1 cellular context compared by ENCODE assay signal in genomic region chr3:97821810-97822775, GRCh38.
TF ChIP-seq lines count a peak whose summit lies in the region.

CRYBG3 (plus strand) TSS chr3:97822011; CDS start chr3:97822207, 196 bp downstream.

TF ChIP-seq in HEK293, 187 proteins besides CTCF, POLR2A, EP300 and RAD21 (continued from another document and continues in another):
- no peak for TF ChIP-seq ZNF639 (tag by site-specific recombination; IDR thresholded peaks at IDR 0.05)
- peak; percentile 63 for TF ChIP-seq ZNF341 (tag by site-specific recombination; IDR thresholded peaks at IDR 0.05; ENCODE audit: low read depth)
- no peak for TF ChIP-seq ZNF580 (tag by site-specific recombination; IDR thresholded peaks at IDR 0.05)
- TF ChIP-seq ZSCAN18 (tag by site-specific recombination; IDR thresholded peaks at IDR 0.05), result no peak
- no peak for TF ChIP-seq ZBTB49 (tag by site-specific recombination; IDR thresholded peaks at IDR 0.05; ENCODE audit: low read depth)
- no peak for TF ChIP-seq ZNF777 (tag by site-specific recombination; IDR thresholded peaks at IDR 0.05; ENCODE audit: borderline replicate concordance)
- TF ChIP-seq MZF1 (tag by site-specific recombination; IDR thresholded peaks at IDR 0.05; ENCODE audit: borderline replicate concordance), result no peak
- 0 out of 2 replicates have a peak, but pooled peaks have one; percentile 5 for TF ChIP-seq PRDM4 (tag by site-specific recombination; IDR thresholded peaks at IDR 0.05)
- no peak for TF ChIP-seq ZNF626 (tag by site-specific recombination; IDR thresholded peaks at IDR 0.05)
- no peak for TF ChIP-seq ZNF48 (tag by site-specific recombination; IDR thresholded peaks at IDR 0.05)
- no peak for TF ChIP-seq ATF2 (tag by site-specific recombination; IDR thresholded peaks at IDR 0.05; ENCODE audit: low read depth)
- TF ChIP-seq ZNF449 (tag by site-specific recombination; IDR thresholded peaks at IDR 0.05), result no peak
- TF ChIP-seq YY2 (tag by site-specific recombination; IDR thresholded peaks at IDR 0.05), result no peak
- TF ChIP-seq SP3 (tag by site-specific recombination; IDR thresholded peaks at IDR 0.05), result no peak
- TF ChIP-seq ZFHX2 (tag by site-specific recombination; conservative IDR thresholded peaks at IDR 0.05), result no peak
- TF ChIP-seq ZNF571 (tag by site-specific recombination; IDR thresholded peaks at IDR 0.05), result no peak
- no peak for TF ChIP-seq ZNF214 (tag by site-specific recombination; IDR thresholded peaks at IDR 0.05; ENCODE audit: borderline replicate concordance)
- TF ChIP-seq ZBTB26 (tag by site-specific recombination; optimal IDR thresholded peaks at IDR 0.05), result peak; percentile 71
- no peak for TF ChIP-seq BCL6B (tag by site-specific recombination; IDR thresholded peaks at IDR 0.05)
- TF ChIP-seq ZNF707 (tag by site-specific recombination; IDR thresholded peaks at IDR 0.05), result no peak
- TF ChIP-seq GLIS2 (tag by site-specific recombination; IDR thresholded peaks at IDR 0.05), result peak; percentile 23; the same call in 1 of the 2 replicates
- no peak for TF ChIP-seq PRDM10 (tag by site-specific recombination; IDR thresholded peaks at IDR 0.05)
- peak; percentile 91 for TF ChIP-seq ZBTB17 (tag by site-specific recombination; IDR thresholded peaks at IDR 0.05)
- TF ChIP-seq ZNF76 (tag by site-specific recombination; IDR thresholded peaks at IDR 0.05; ENCODE audit: borderline replicate concordance, low read depth), result peak; percentile 61; the same call in 1 of the 2 replicates
- no peak for TF ChIP-seq HOXD13 (CRISPR knock-in tag; IDR thresholded peaks at IDR 0.05; ENCODE audit: borderline replicate concordance)
- TF ChIP-seq ZNF280C (tag by site-specific recombination; IDR thresholded peaks at IDR 0.05), result no peak
- TF ChIP-seq ZNF335 (tag by site-specific recombination; conservative IDR thresholded peaks at IDR 0.05), result peak; percentile 88
- no peak for TF ChIP-seq KLF1 (tag by site-specific recombination; IDR thresholded peaks at IDR 0.05)
- no peak for TF ChIP-seq ZNF830 (tag by site-specific recombination; IDR thresholded peaks at IDR 0.05; ENCODE audit: low read depth)
- TF ChIP-seq ZFP37 (tag by site-specific recombination; IDR thresholded peaks at IDR 0.05), result no peak
- TF ChIP-seq ZNF701 (tag by site-specific recombination; IDR thresholded peaks at IDR 0.05), result no peak
- no peak for TF ChIP-seq ZNF274 (IDR thresholded peaks at IDR 0.05; ENCODE audit: low read length)
- TF ChIP-seq ZNF274 (tag by site-specific recombination; IDR thresholded peaks at IDR 0.05; ENCODE audit: borderline replicate concordance), result no peak
- peak; percentile 33; the same call in 1 of the 2 replicates for TF ChIP-seq KLF8 (tag by site-specific recombination; IDR thresholded peaks at IDR 0.05)
- no peak for TF ChIP-seq ZNF133 (tag by site-specific recombination; IDR thresholded peaks at IDR 0.05)
- no peak for TF ChIP-seq ZBTB21 (tag by site-specific recombination; IDR thresholded peaks at IDR 0.05)
- TF ChIP-seq ZNF416 (tag by site-specific recombination; IDR thresholded peaks at IDR 0.05), result no peak
